In genomic region chr1:162678439-162678838, GRCh38 we compare ENCODE assay signal across 9 cellular contexts. TPM values are rescaled to one million over a fixed set of nuclear protein-coding genes. Genes with fewer than 3 reads are reported as not detected.
DNase-seq lines count a peak whose midpoint lies in the region; ATAC-seq and TF ChIP-seq lines count a peak whose summit lies in the region.
"Had no signal": no experiment of that assay in that cellular context is flagged by ENCODE, and none has a peak within 500 bp of the region (broad histone marks: within the 10 kb centered on the region; RNA-seq: fewer than 3 reads in every experiment).

No MANE protein-coding gene starts in this region.

- H3K9me3 ChIP-seq in lung (ENCODE audit: control insufficient read depth in 2 of 2, insufficient read depth in 1 of 2, low read length in 1 of 2) (no peaks in the 10 kb centered on the region), vagina (no peaks in the 10 kb centered on the region)
- H3K9me3 ChIP-seq: body of pancreas had no signal

- no peaks in the 10 kb centered on the region for H3K36me3 ChIP-seq in lung (ENCODE audit: control insufficient read depth in 2 of 2, insufficient read depth in 2 of 2, low read length in 2 of 2)
- H3K36me3 ChIP-seq in vagina = no peaks in the 10 kb centered on the region

- H3K27me3 ChIP-seq in lung (ENCODE audit: control insufficient read depth, insufficient read depth) (no peaks in the 10 kb centered on the region), vagina (no peaks in the 10 kb centered on the region)
- H3K27me3 ChIP-seq: body of pancreas had no signal

- H3K27ac ChIP-seq in lung (ENCODE audit: low read depth in 1 of 2, low read length in 1 of 2) (peak overlapping the region; percentile 40 to 43), vagina (peak overlapping the region; percentile 74)
- H3K27ac ChIP-seq: body of pancreas had no signal

- DNase-seq in M059J (ENCODE audit: low read depth) (peak; percentile 97), epithelial cell of esophagus (ENCODE audit: low read depth) (peak; percentile 26), lung (ENCODE audit: low spot score) (no peak), vagina (ENCODE audit: extremely low spot score in 2 of 2) (no peak), OCI-M1 (lab: John Stamatoyannopoulos, UW) (no peak)
- DNase-seq in activated naive CD4-positive, alpha-beta T cell treated with anti-CD3 and anti-CD28 coated beads, Interleukin-2, amount 50 U/mL, for 16 hours = no peak
- DNase-seq in stimulated activated CD4-positive, alpha-beta T cell treated with anti-CD3 and anti-CD28 coated beads, Interleukin-4, amount 100 ng/mL, for 4 hours = no peak
- DNase-seq: NCI-H2227 treated with DMSO at 0.1 percent for 48 hours had no signal

- H3K4me1 ChIP-seq in lung (ENCODE audit: control insufficient read depth in 2 of 2, insufficient read depth in 2 of 2, low read length in 2 of 2) (peaks cover 2 to 22% of the 10 kb centered on the region in 2 donors), vagina (peaks cover 64% of the 10 kb centered on the region)

- no peak for TF ChIP-seq POLR2A in vagina (IDR thresholded peaks at IDR 0.05)

- intact Hi-C loops in vagina (cut with DNase I) = no loop called here

- H3K4me3 ChIP-seq in epithelial cell of esophagus (ENCODE audit: low read length) (no peak overlapping the region), lung (no peak overlapping the region), vagina (no peak overlapping the region)
- H3K4me3 ChIP-seq: body of pancreas had no signal

- ATAC-seq in lung (ENCODE audit: insufficient read depth, low FRiP score) = peak; percentile 56
- ATAC-seq: body of pancreas had no signal

- TF ChIP-seq CTCF in epithelial cell of esophagus (IDR thresholded peaks at IDR 0.05; ENCODE audit: insufficient read depth, low read depth, low read length, missing control alignments) = no peak
- TF ChIP-seq CTCF in lung (IDR thresholded peaks at IDR 0.05; ENCODE audit: control extremely low read depth, extremely low read depth) = no peak
- TF ChIP-seq CTCF in vagina (IDR thresholded peaks at IDR 0.05) = no peak

- 86 to 93% methylated on average over 4 of the region's 4 CpGs for WGBS in lung, 2 donors

RNA-seq across cellular contexts. Expression of gene DDR2, which starts 46.2 kb away (rescaled TPM):
- total RNA-seq in M059J (2014; rRNA removed; shearing (Covaris generic)) = 21.9 and 32.3 TPM in 2 replicates
- total RNA-seq in lung (10 to 100 TPM; 29.2 to 55.7 TPM), vagina (153 TPM)
- polyA plus RNA-seq in lung = 1 to 10 TPM; 2.3 to 6.0 TPM

Comparison
In these comparisons a context has a peak if more than half of its experiments do, and no peak if none do; other contexts are left out.
1. DNase-seq: peak in M059J (single experiment) and epithelial cell of esophagus (single experiment); none in lung (single experiment), vagina (0 of 2), OCI-M1 (single experiment), activated naive CD4-positive, alpha-beta T cell treated with anti-CD3 and anti-CD28 coated beads, Interleukin-2, amount 50 U/mL, for 16 hours (single experiment) and stimulated activated CD4-positive, alpha-beta T cell treated with anti-CD3 and anti-CD28 coated beads, Interleukin-4, amount 100 ng/mL, for 4 hours (0 of 2).